Comparison of ENCODE assay signal across 17 cellular contexts in the genomic region with DNA sequence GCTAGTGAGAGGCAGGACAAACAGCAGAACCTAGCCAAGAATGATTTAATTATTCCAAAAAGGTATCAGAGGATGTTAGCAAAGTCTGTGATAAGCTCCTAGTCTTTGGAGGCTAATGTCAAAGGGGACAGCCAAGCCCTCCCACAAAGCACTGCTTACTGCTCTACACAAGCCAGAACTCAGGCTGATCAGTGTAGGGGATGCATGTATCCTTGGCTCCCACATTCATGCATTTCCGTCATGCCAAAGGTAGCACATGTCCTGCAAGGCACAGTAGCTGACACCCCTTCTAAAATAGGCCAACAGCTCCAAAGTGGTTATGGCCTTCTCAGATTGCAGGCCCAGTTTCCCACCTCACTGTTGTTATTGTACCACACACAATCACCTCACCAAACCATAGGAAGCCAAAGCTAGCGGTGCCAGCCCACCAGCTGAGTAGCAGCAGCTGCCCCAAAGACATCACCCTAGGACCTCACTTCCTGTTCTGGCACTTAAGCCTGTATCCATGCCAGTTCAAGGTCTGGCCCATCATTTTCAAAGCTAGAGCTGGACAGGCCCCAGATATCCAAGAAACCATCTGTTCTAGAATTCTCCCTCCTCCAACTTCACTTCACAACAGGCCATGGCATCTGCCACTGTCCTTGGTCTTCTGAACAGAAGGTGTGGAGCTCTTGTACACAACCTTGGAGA. TPM values are rescaled to one million over a fixed set of nuclear protein-coding genes. Genes with fewer than 3 reads are reported as not detected.
A peak's percentile ranks its signal among the peaks of the same experiment; 100 is the strongest.
DNase-seq lines count a peak whose midpoint lies in the region; ATAC-seq and TF ChIP-seq lines count a peak whose summit lies in the region.
"Had no signal": no experiment of that assay in that cellular context is flagged by ENCODE, and none has a peak within 500 bp of the region (broad histone marks: within the 10 kb centered on the region; RNA-seq: fewer than 3 reads in every experiment).

No MANE protein-coding gene starts in this region.

- TF ChIP-seq CTCF in brain (conservative IDR thresholded peaks at IDR 0.05) = no peak

- H3K36me3 Mint-ChIP-seq in brain (no peaks in the 10 kb centered on the region), immature natural killer cell (peaks cover 0 to 6% (median 0%) of the 10 kb centered on the region in 3 donors)
- H3K36me3 Mint-ChIP-seq in stimulated activated effector memory CD8-positive, alpha-beta T cell treated with anti-CD3 and anti-CD28 coated beads, Interleukin-12 subunit alpha, Interleukin-12 subunit beta, amount 100 ng/mL, for 72 hours = no peaks in the 10 kb centered on the region
- H3K36me3 Mint-ChIP-seq: T-cell had no signal

- H3K9me3 Mint-ChIP-seq in brain (no peaks in the 10 kb centered on the region), immature natural killer cell (no peaks in the 10 kb centered on the region)
- no peaks in the 10 kb centered on the region for H3K9me3 Mint-ChIP-seq in stimulated activated effector memory CD8-positive, alpha-beta T cell treated with anti-CD3 and anti-CD28 coated beads, Interleukin-12 subunit alpha, Interleukin-12 subunit beta, amount 100 ng/mL, for 72 hours
- H3K9me3 Mint-ChIP-seq: endodermal cell, neural crest cell, T-cell had no signal

- peaks cover 4% of the 10 kb centered on the region for H3K27me3 Mint-ChIP-seq in brain
- H3K27me3 Mint-ChIP-seq in immature natural killer cell (ENCODE audit: low read depth in 3 of 3) = peaks cover 0 to 1% (median 0%) of the 10 kb centered on the region in 3 donors
- H3K27me3 Mint-ChIP-seq: T-cell had no signal

- DNase-seq in NCI-H1694 treated with DMSO at 0.1 percent for 48 hours (lab: John Stamatoyannopoulos, UW) (peak; percentile 20), NCI-H1694 (lab: John Stamatoyannopoulos, UW) (no peak), immature natural killer cell (peak; percentile 42 to 53 (median 50)), posterior cingulate gyrus (no peak), sciatic nerve (ENCODE audit: low spot score) (no peak), HUDEP-2 (lab: John Stamatoyannopoulos, UW; ENCODE audit: unreplicated experiment in 76 of 76) (no peak)
- DNase-seq in stimulated activated effector memory CD8-positive, alpha-beta T cell treated with anti-CD3 and anti-CD28 coated beads, Interleukin-12 subunit alpha, Interleukin-12 subunit beta, amount 100 ng/mL, for 72 hours (ENCODE audit: low spot score in 2 of 2) = no peak
- DNase-seq: activated gamma-delta T cell, Caco-2, endodermal cell, KG1, NCI-H2029 treated with DMSO at 0.1 percent for 48 hours, retina, T-cell, thyroid gland had no signal

- ATAC-seq in stimulated activated effector memory CD8-positive, alpha-beta T cell treated with anti-CD3 and anti-CD28 coated beads, Interleukin-12 subunit alpha, Interleukin-12 subunit beta, amount 100 ng/mL, for 72 hours = peak; percentile 39
- ATAC-seq in sciatic nerve = no peak
- ATAC-seq: T-cell had no signal

- H3K27ac Mint-ChIP-seq in brain (peak overlapping the region; percentile 39 to 91 (median 82)), immature natural killer cell (peak overlapping the region; percentile 5 to 83 (median 76))
- H3K27ac Mint-ChIP-seq in stimulated activated effector memory CD8-positive, alpha-beta T cell treated with anti-CD3 and anti-CD28 coated beads, Interleukin-12 subunit alpha, Interleukin-12 subunit beta, amount 100 ng/mL, for 72 hours = no peak overlapping the region
- H3K27ac Mint-ChIP-seq: endodermal cell, T-cell had no signal

- intact Hi-C loops in posterior cingulate gyrus (cut with DNase I) (no loop called here), sciatic nerve (cut with DNase I) (no loop called here)

- H3K4me3 Mint-ChIP-seq in brain (peak overlapping the region in 2 of 5 experiments; percentile 13 to 32), immature natural killer cell (peak overlapping the region; percentile 18 to 64 (median 51))
- H3K4me3 Mint-ChIP-seq in stimulated activated effector memory CD8-positive, alpha-beta T cell treated with anti-CD3 and anti-CD28 coated beads, Interleukin-12 subunit alpha, Interleukin-12 subunit beta, amount 100 ng/mL, for 72 hours = no peak overlapping the region
- H3K4me3 Mint-ChIP-seq: endodermal cell, neural crest cell, T-cell had no signal

- H3K4me1 Mint-ChIP-seq in brain (peaks cover 93% of the 10 kb centered on the region), immature natural killer cell (peaks cover 64 to 75% of the 10 kb centered on the region in 2 donors)
- H3K4me1 Mint-ChIP-seq in stimulated activated effector memory CD8-positive, alpha-beta T cell treated with anti-CD3 and anti-CD28 coated beads, Interleukin-12 subunit alpha, Interleukin-12 subunit beta, amount 100 ng/mL, for 72 hours = peaks cover 45% of the 10 kb centered on the region

RNA-seq across cellular contexts. Expression of a gene that starts 40.9 kb away (rescaled TPM):
- 18.3 TPM for polyA plus RNA-seq in brain (ENCODE audit: insufficient read depth, low read depth, low replicate concordance)
- 10 to 100 TPM; 21.9 to 37.8 (median 27.2) TPM for polyA plus RNA-seq in immature natural killer cell
- 19.1 TPM for total RNA-seq in sciatic nerve

Comparison
In these comparisons a context has a peak if more than half of its experiments do, and no peak if none do; other contexts are left out.
1. DNase-seq: peak in NCI-H1694 treated with DMSO at 0.1 percent for 48 hours (single experiment) and immature natural killer cell (3 of 3); none in NCI-H1694 (single experiment), stimulated activated effector memory CD8-positive, alpha-beta T cell treated with anti-CD3 and anti-CD28 coated beads, Interleukin-12 subunit alpha, Interleukin-12 subunit beta, amount 100 ng/mL, for 72 hours (0 of 2), posterior cingulate gyrus (0 of 10), sciatic nerve (single experiment) and HUDEP-2 (0 of 76).